In genomic region chr11:12287009-12287373, GRCh38 we compare ENCODE assay signal across 1 cellular context.
TF ChIP-seq lines count a peak whose summit lies in the region.

No MANE protein-coding gene starts in this region.

TF ChIP-seq in GM23338, 12 proteins besides CTCF, POLR2A, EP300 and RAD21 (continued from another document):
- no peak for TF ChIP-seq ZNF462 (CRISPR knock-in tag; IDR thresholded peaks at IDR 0.05)
- TF ChIP-seq ZNF114 (CRISPR knock-in tag; IDR thresholded peaks at IDR 0.05): no peak
- no peak for TF ChIP-seq EZH2phosphoT487 (IDR thresholded peaks at IDR 0.05; ENCODE audit: unreplicated experiment)
- no peak for TF ChIP-seq NANOG (IDR thresholded peaks at IDR 0.05; ENCODE audit: borderline replicate concordance)
- no peak for TF ChIP-seq REST (IDR thresholded peaks at IDR 0.05; ENCODE audit: unreplicated experiment)
- no peak for TF ChIP-seq CREB1 (CRISPR knock-in tag; IDR thresholded peaks at IDR 0.05; ENCODE audit: low read depth)
